In genomic region chr20:21710341-21710740, GRCh38 we compare ENCODE assay signal across 9 cellular contexts. TPM values are rescaled to one million over a fixed set of nuclear protein-coding genes. Genes with fewer than 3 reads are reported as not detected.
"Had no signal": no experiment of that assay in that cellular context is flagged by ENCODE, and none has a peak within 500 bp of the region (broad histone marks: within the 10 kb centered on the region; RNA-seq: fewer than 3 reads in every experiment).

No MANE protein-coding gene starts in this region.

- H3K36me3 ChIP-seq: HAP-1 had no signal

- H3K4me2 ChIP-seq: KMS-11 had no signal

- H3K36me3 Mint-ChIP-seq: IgD-negative memory B cell had no signal

- H3K9me3 ChIP-seq: HAP-1 had no signal

- H3K4me3 ChIP-seq: HAP-1 had no signal

- H3K27ac ChIP-seq: KMS-11 had no signal

- H3K9me3 Mint-ChIP-seq: HFFc6 had no signal

- H3K9ac ChIP-seq: KMS-11 had no signal

- DNase-seq: GOT3, HFFc6, Karpas-422, KBM-7 had no signal

- ATAC-seq: HCT116 had no signal

- H3K27ac Mint-ChIP-seq: HFFc6, IgD-negative memory B cell had no signal

- H3K4me1 ChIP-seq: HAP-1 had no signal

- H3K4me3 Mint-ChIP-seq: HFFc6, IgD-negative memory B cell had no signal

RNA-seq across cellular contexts. Expression of gene PAX1, which starts 4.9 kb away (rescaled TPM):
- total RNA-seq: HFFc6, HT-29 had no signal
